Comparison of ENCODE assay signal across 8 cellular contexts in genomic region chr20:44460795-44461141, GRCh38. TPM values are rescaled to one million over a fixed set of nuclear protein-coding genes. Genes with fewer than 3 reads are reported as not detected.
DNase-seq lines count a peak whose midpoint lies in the region; ATAC-seq, FAIRE-seq and TF ChIP-seq lines count a peak whose summit lies in the region.

No MANE protein-coding gene starts in this region.

- H3K4me1 ChIP-seq in Karpas-422 (ENCODE audit: low read length) (no peaks in the 10 kb centered on the region), kidney (ENCODE audit: control insufficient read depth in 1 of 2, insufficient read depth in 1 of 2, low read depth in 1 of 2, low read length in 2 of 2) (peaks cover 0 to 5% of the 10 kb centered on the region in 2 donors)

- no peaks in the 10 kb centered on the region for H3K36me3 Mint-ChIP-seq in Calu3 (ENCODE audit: insufficient read depth, unreplicated experiment)

- H3K79me2 ChIP-seq in Karpas-422 (ENCODE audit: low read length): no peaks in the 10 kb centered on the region
- H3K79me2 ChIP-seq in SU-DHL-6 (ENCODE audit: insufficient read depth, low read length): no peaks in the 10 kb centered on the region

- no TSS peak for BruUV-seq in Calu3 (replicated peaks; lab: Mats Ljungman, UMichigan)

- no peaks in the 10 kb centered on the region for H3K9me3 ChIP-seq in Karpas-422 (ENCODE audit: low read length)
- H3K9me3 ChIP-seq in SU-DHL-6 (ENCODE audit: insufficient read depth, low read length): no peaks in the 10 kb centered on the region
- no peaks in the 10 kb centered on the region for H3K9me3 ChIP-seq in kidney (ENCODE audit: control insufficient read depth in 1 of 2, low read length in 2 of 2)

- FAIRE-seq in kidney (lab: Jason Lieb, UNC): no peak

- H3K9me3 Mint-ChIP-seq in Calu3 (ENCODE audit: low read depth, unreplicated experiment): no peaks in the 10 kb centered on the region

- H3K4me1 Mint-ChIP-seq in Calu3 (ENCODE audit: low read depth, unreplicated experiment): peaks cover 23% of the 10 kb centered on the region

- CTCF ChIA-PET in Calu3 (lab: Charles Lee): interaction anchor here (1.1 to 1.7 kb wide), 5 partner anchors 10 to 247 kb away, joined by 3 to 11 read pairs (median 5); no protein-coding TSS in a partner anchor

- H3K4me2 ChIP-seq in Karpas-422 (ENCODE audit: low read depth, low read length, poor library complexity, severe bottlenecking) (no peak overlapping the region), SU-DHL-6 (ENCODE audit: low read depth, low read length, poor library complexity, severe bottlenecking) (no peak overlapping the region)

- peak; percentile 67 for TF ChIP-seq CTCF in Calu3 (IDR thresholded peaks at IDR 0.05; ENCODE audit: unreplicated experiment)
- peak; percentile 12 for TF ChIP-seq CTCF in SU-DHL-6 (IDR thresholded peaks at IDR 0.05; ENCODE audit: insufficient read depth, low read length, poor library complexity, severe bottlenecking)
- TF ChIP-seq CTCF in kidney (IDR thresholded peaks at IDR 0.05; ENCODE audit: borderline replicate concordance, extremely low read depth, insufficient read depth): peak; percentile 33

- H3K27me3 ChIP-seq in Karpas-422 (ENCODE audit: low read length) (no peaks in the 10 kb centered on the region), SU-DHL-6 (ENCODE audit: low read length) (no peaks in the 10 kb centered on the region)

- DNase-seq in Calu3 (peak; percentile 40), Karpas-422 (peak; percentile 74), kidney (no peak), germinal center (ENCODE audit: low spot score) (no peak), occipital lobe (lab: John Stamatoyannopoulos, UW) (no peak)
- no peak for DNase-seq in activated CD4-positive, CD25-positive, alpha-beta regulatory T cell (lab: John Stamatoyannopoulos, UW)

- no peak for ATAC-seq in GM21423 (IDR thresholded peaks at IDR 0.05; ENCODE audit: unreplicated experiment)

- no peak overlapping the region for H3K4me3 Mint-ChIP-seq in Calu3 (ENCODE audit: low read depth, unreplicated experiment)

- intact Hi-C loops in Calu3 (cut with micrococcal nuclease; ENCODE audit: unreplicated experiment): loop anchor here (1.0 to 2.0 kb wide), 3 partner anchors 72 to 246 kb away; no protein-coding TSS in a partner anchor
- intact Hi-C loops in kidney (cut with DNase I): no loop called here

- no peak overlapping the region for H3K9ac ChIP-seq in Karpas-422 (ENCODE audit: low read length)
- no peak overlapping the region for H3K9ac ChIP-seq in SU-DHL-6 (ENCODE audit: low read length)
- H3K9ac ChIP-seq in kidney (ENCODE audit: low read length in 2 of 2): no peak overlapping the region

- H4K20me1 ChIP-seq in Karpas-422 (ENCODE audit: insufficient read depth, low read depth, low read length) (no peaks in the 10 kb centered on the region), SU-DHL-6 (ENCODE audit: low read depth, low read length) (no peaks in the 10 kb centered on the region)

- H3K36me3 ChIP-seq in Karpas-422 (ENCODE audit: insufficient read depth, low read length) (no peaks in the 10 kb centered on the region), SU-DHL-6 (ENCODE audit: low read length) (no peaks in the 10 kb centered on the region), kidney (ENCODE audit: control insufficient read depth in 1 of 2, insufficient read depth in 2 of 2, low read length in 2 of 2) (no peaks in the 10 kb centered on the region)

- H3K27ac ChIP-seq in Karpas-422 (ENCODE audit: low read length) (no peak overlapping the region), SU-DHL-6 (ENCODE audit: low read depth, low read length) (no peak overlapping the region), kidney (ENCODE audit: low read depth in 2 of 2, low read length in 2 of 2) (no peak overlapping the region)

- H3K9me2 ChIP-seq in Karpas-422 (replicated peaks; ENCODE audit: insufficient read depth, low read length) (no peaks in the 10 kb centered on the region), SU-DHL-6 (replicated peaks; ENCODE audit: insufficient read depth, low read length) (no peaks in the 10 kb centered on the region)

- H3K4me3 ChIP-seq in Karpas-422 (ENCODE audit: low read length) (no peak overlapping the region), SU-DHL-6 (ENCODE audit: insufficient read depth, low read length, poor library complexity, severe bottlenecking) (no peak overlapping the region), kidney (ENCODE audit: low read length in 2 of 2) (no peak overlapping the region)

- H3K27me3 Mint-ChIP-seq in Calu3 (ENCODE audit: unreplicated experiment): no peaks in the 10 kb centered on the region

- H3K27ac Mint-ChIP-seq in Calu3 (ENCODE audit: unreplicated experiment): no peak overlapping the region

- no peak overlapping the region for H2AFZ ChIP-seq in Karpas-422 (ENCODE audit: low read length)
- H2AFZ ChIP-seq in SU-DHL-6 (ENCODE audit: low read depth, low read length, severe bottlenecking): no peak overlapping the region

- H3F3A ChIP-seq in SU-DHL-6 (ENCODE audit: insufficient read depth): no peaks in the 10 kb centered on the region

RNA-seq across cellular contexts. Expression of gene TTPAL, which starts 14.9 kb away (rescaled TPM):
- 39.9 and 42.2 TPM in 2 replicates for total RNA-seq in Calu3 (2022)
- 10.2 and 24.4 TPM in 2 replicates for total RNA-seq in Karpas-422 (2014; rRNA removed; shearing (Covaris generic); ENCODE audit: low replicate concordance)
- total RNA-seq in kidney: 13.5 TPM
- polyA plus RNA-seq in kidney (ENCODE audit: insufficient read depth, low read depth, low replicate concordance): 3.5 TPM
- total RNA-seq in occipital lobe: 8.3 TPM

Comparison
In these comparisons a context has a peak if more than half of its experiments do, and no peak if none do; other contexts are left out.
1. DNase-seq: peak in Calu3 (single experiment) and Karpas-422 (single experiment); none in kidney (single experiment), germinal center (single experiment), occipital lobe (single experiment) and activated CD4-positive, CD25-positive, alpha-beta regulatory T cell (0 of 4).
2. CTCF ChIP-seq: peak in every context shown above with its lines; median percentile 67 in Calu3; 33 in kidney; 12 in SU-DHL-6.